8 cellular contexts compared by ENCODE assay signal in genomic region chr10:49941447-49942338, GRCh38. TPM values are rescaled to one million over a fixed set of nuclear protein-coding genes. Genes with fewer than 3 reads are reported as not detected.
DNase-seq lines count a peak whose midpoint lies in the region; ATAC-seq and FAIRE-seq lines count a peak whose summit lies in the region.
"Not testable (repeated sequence)": the region's sequence is repeated elsewhere in the genome, so short reads cannot be mapped to it uniquely, and the experiment has no call there.

PARG (minus strand) TSS chr10:49942027; CDS start chr10:49941725, 302 bp downstream.
TIMM23B (plus strand) TSS chr10:49942053; CDS start chr10:49942195, 142 bp downstream.

- H3K9me3 ChIP-seq in muscle layer of colon (ENCODE audit: low read length): not testable (repeated sequence)

- H3K9ac ChIP-seq in muscle layer of colon (ENCODE audit: low read length): peak within 1 kb of the TSS; percentile 74

- FAIRE-seq in RCC 7860 (lab: Jason Lieb, UNC): peak; percentile 18

- not testable (repeated sequence) for H3K27me3 ChIP-seq in muscle layer of colon (ENCODE audit: control insufficient read depth in 1 of 2, insufficient read depth in 2 of 2, low read length in 2 of 2)

- in situ Hi-C loops in KBM-7 (cut with MboI; ENCODE audit: low pct_unique_long_range_greater_than_20kb, low sequenced_read_pairs): not testable (repeated sequence)

- peak within 1 kb of the TSS; percentile 57 to 70 for H3K4me3 ChIP-seq in muscle layer of colon (ENCODE audit: low read depth in 1 of 2, low read length in 2 of 2)

- peak within 1 kb of the TSS; percentile 68 for H3K27ac ChIP-seq in muscle layer of colon (ENCODE audit: low read depth, low read length)

- H3K4me1 ChIP-seq in muscle layer of colon (ENCODE audit: insufficient read depth, low read length): not testable (repeated sequence)

- H3K36me3 ChIP-seq in muscle layer of colon (ENCODE audit: insufficient read depth, low read length): not testable (repeated sequence)

- DNase-seq in DMS79 (lab: John Stamatoyannopoulos, UW) (peak; percentile 9), KBM-7 (peak; percentile 83), RCC 7860 (ENCODE audit: low spot score) (peak; percentile 54)
- peak; percentile 87 to 88 for DNase-seq in activated T-cell treated with anti-CD3 and anti-CD28 coated beads, Interleukin-2, amount 50 U/mL, for 48 hours
- peak; percentile 44 to 65 for DNase-seq in stimulated activated CD8-positive, alpha-beta memory T cell treated with anti-CD3 and anti-CD28 coated beads, Interleukin-4, amount 100 ng/mL, for 4 hours (ENCODE audit: low read depth in 2 of 2, low spot score in 1 of 2)

- ATAC-seq in GM21723 (IDR thresholded peaks at IDR 0.05; ENCODE audit: unreplicated experiment): peak; percentile 77
- peak; percentile 94 for ATAC-seq in esophagus mucosa

RNA-seq across cellular contexts. Expression of gene PARG, which starts in this region (rescaled TPM):
- total RNA-seq in esophagus mucosa: 13.5 TPM

RNA-seq across cellular contexts. Expression of gene TIMM23B, which starts in this region (rescaled TPM):
- total RNA-seq in esophagus mucosa: 8.2 TPM

Comparison
In these comparisons a context has a peak if more than half of its experiments do, and no peak if none do; other contexts are left out.
1. Peak in every context shown above with its lines: DNase-seq, ATAC-seq, H3K4me3 ChIP-seq and H3K27ac ChIP-seq.
2. DNase-seq: peak in every context shown above with its lines; median percentile 88 in activated T-cell treated with anti-CD3 and anti-CD28 coated beads, Interleukin-2, amount 50 U/mL, for 48 hours; 83 in KBM-7; 54 in stimulated activated CD8-positive, alpha-beta memory T cell treated with anti-CD3 and anti-CD28 coated beads, Interleukin-4, amount 100 ng/mL, for 4 hours; 54 in RCC 7860; 9 in DMS79.